Comparison of ENCODE assay signal across 16 cellular contexts in genomic region chr21:37445228-37445627, GRCh38.
A peak's percentile ranks its signal among the peaks of the same experiment; 100 is the strongest.
DNase-seq lines count a peak whose midpoint lies in the region; ATAC-seq, FAIRE-seq and TF ChIP-seq lines count a peak whose summit lies in the region.
"Had no signal": no experiment of that assay in that cellular context is flagged by ENCODE, and none has a peak within 500 bp of the region (broad histone marks: within the 10 kb centered on the region; RNA-seq: fewer than 3 reads in every experiment).

No MANE protein-coding gene starts in this region.

- peaks cover 6% of the 10 kb centered on the region for H3K9me1 ChIP-seq in keratinocyte (ENCODE audit: control insufficient read depth, extremely low read depth, insufficient read depth, low read length)

- H3K4me2 ChIP-seq in keratinocyte (ENCODE audit: control insufficient read depth, extremely low read depth, insufficient read depth, low read depth, low read length), result no peak overlapping the region

- dilution Hi-C loops in keratinocyte (cut with MboI; ENCODE audit: extremely low pct_ligation_motif_present, low sequenced_read_pairs), result no loop called here

- intact Hi-C loops in Right ventricle myocardium inferior (cut with DNase I) (no loop called here), Right ventricle myocardium superior (cut with DNase I) (no loop called here)

- TF ChIP-seq CTCF in keratinocyte (optimal IDR thresholded peaks at IDR 0.05 in 1 of 3, IDR thresholded peaks at IDR 0.05 in 1 of 3, conservative IDR thresholded peaks at IDR 0.05 in 1 of 3; ENCODE audit: extremely low read depth in 1 of 3, insufficient read depth in 2 of 3, low read length in 3 of 3), result no peak

- no peaks in the 10 kb centered on the region for H3K9me3 ChIP-seq in keratinocyte (ENCODE audit: control insufficient read depth, low read depth, low read length)
- H3K9me3 ChIP-seq: thoracic aorta had no signal

- H3K27me3 ChIP-seq in keratinocyte (ENCODE audit: control insufficient read depth, extremely low read depth, insufficient read depth, low read length), result no peaks in the 10 kb centered on the region

- peak; percentile 32 for ATAC-seq in Right ventricle myocardium inferior
- no peak for ATAC-seq in Right ventricle myocardium superior (ENCODE audit: poor library complexity)
- no peak for ATAC-seq in HG03460 (IDR thresholded peaks at IDR 0.05; ENCODE audit: unreplicated experiment)
- ATAC-seq in HG03571 (IDR thresholded peaks at IDR 0.05; ENCODE audit: unreplicated experiment), result no peak
- ATAC-seq: left colon, PC-3 had no signal

- no peak overlapping the region for H3K4me3 ChIP-seq in keratinocyte (ENCODE audit: control insufficient read depth in 2 of 3, extremely low read depth in 1 of 3, insufficient read depth in 2 of 3, low read depth in 1 of 3, low read length in 3 of 3)
- H3K4me3 ChIP-seq: thoracic aorta had no signal

- peaks cover 15% of the 10 kb centered on the region for H4K20me1 ChIP-seq in keratinocyte (ENCODE audit: control insufficient read depth, extremely low read depth, insufficient read depth, low read length)

- no peak overlapping the region for H3K27ac ChIP-seq in keratinocyte (ENCODE audit: control insufficient read depth, insufficient read depth, low read length)
- H3K27ac ChIP-seq: thoracic aorta had no signal

- peak; percentile 9 for FAIRE-seq in keratinocyte (lab: Jason Lieb, UNC)

- no peak for DNase-seq in Right ventricle myocardium inferior (ENCODE audit: missing footprints)
- DNase-seq in Right ventricle myocardium superior, result no peak
- peak; percentile 86 for DNase-seq in amniotic epithelial cell (ENCODE audit: low read depth)
- no peak for DNase-seq in keratinocyte (ENCODE audit: low read depth, low spot score)
- DNase-seq in stimulated activated CD4-positive, alpha-beta T cell treated with anti-CD3 and anti-CD28 coated beads, Interleukin-2, amount 100 ng/mL, for 48 hours, result no peak
- DNase-seq in NCI-H187 treated with DMSO at 0.1 percent for 48 hours (lab: John Stamatoyannopoulos, UW), result no peak
- DNase-seq: activated B cell treated with CpG ODN at 0.5 μM for 24 hours; activated naive CD4-positive, alpha-beta T cell treated with anti-CD3 and anti-CD28 coated beads, Interleukin-2, amount 10 ng/mL, durations not matched to agents 7 days and 5 days; central memory CD4-positive, alpha-beta T cell; left colon; NCI-H1694 treated with DMSO at 0.1 percent for 48 hours; NCI-H524 treated with DMSO at 0.1 percent for 48 hours; PC-3 had no signal

- H3K4me1 ChIP-seq in keratinocyte (ENCODE audit: control insufficient read depth, extremely low read depth, insufficient read depth, low read length), result peaks cover 15% of the 10 kb centered on the region

- no peak overlapping the region for H3K9ac ChIP-seq in keratinocyte (ENCODE audit: control insufficient read depth, extremely low read depth, insufficient read depth, low read length)

- no peaks in the 10 kb centered on the region for H3K36me3 ChIP-seq in keratinocyte (ENCODE audit: control insufficient read depth in 2 of 2, extremely low read depth in 1 of 2, insufficient read depth in 2 of 2, low read length in 2 of 2)
- H3K36me3 ChIP-seq: thoracic aorta had no signal

- no peak overlapping the region for H2AFZ ChIP-seq in keratinocyte (ENCODE audit: control insufficient read depth, low read length)

- peaks cover 94% of the 10 kb centered on the region for H3K79me2 ChIP-seq in keratinocyte (ENCODE audit: control insufficient read depth, insufficient read depth, low read length)
